Comparison of ENCODE assay signal across 20 cellular contexts in genomic region chr1:34358636-34359035, GRCh38.
"Had no signal": no experiment of that assay in that cellular context is flagged by ENCODE, and none has a peak within 500 bp of the region (broad histone marks: within the 10 kb centered on the region; RNA-seq: fewer than 3 reads in every experiment).

No MANE protein-coding gene starts in this region.

- H3K27me3 ChIP-seq: gastrocnemius medialis, left lung, neutrophil, right atrium auricular region, testis had no signal

- H3K4me3 ChIP-seq: gastrocnemius medialis, left lung, mucosa of descending colon, prostate gland, right atrium auricular region, stomach, testis, tibial artery had no signal

- FAIRE-seq: colon had no signal

- H3K27ac ChIP-seq: epithelial cell of prostate, gastrocnemius medialis, left lung, neutrophil, prostate gland, right atrium auricular region, stomach, testis, tibial artery had no signal

- DNase-seq: effector CD8-positive, alpha-beta T cell; foreskin fibroblast; gastrocnemius medialis; head of caudate nucleus; left cardiac atrium; left lung; mesenchymal stem cell; mucosa of descending colon; naive B cell; stimulated activated CD4-positive, alpha-beta T cell treated with anti-CD3 and anti-CD28 coated beads, Interleukin-2, amount 100 ng/mL, for 24 hours; stimulated activated CD4-positive, alpha-beta T cell treated with anti-CD3 and anti-CD28 coated beads, Interleukin-4, amount 100 ng/mL, for 24 hours; stimulated activated naive CD4-positive, alpha-beta T cell treated with Interleukin-2 at 50 U/mL for 16 hours; stomach; testis; tibial artery had no signal

- H3K9me3 ChIP-seq: gastrocnemius medialis, left lung, mucosa of descending colon, neutrophil, prostate gland, right atrium auricular region, stomach, testis, tibial artery had no signal

- H3K36me3 ChIP-seq: gastrocnemius medialis, left lung, neutrophil, prostate gland, right atrium auricular region, stomach, tibial artery had no signal

- H3K4me1 ChIP-seq: gastrocnemius medialis, left lung, prostate gland, right atrium auricular region, stomach, testis, tibial artery had no signal
